ENCODE assay signal across 8 cellular contexts in the genomic region with DNA sequence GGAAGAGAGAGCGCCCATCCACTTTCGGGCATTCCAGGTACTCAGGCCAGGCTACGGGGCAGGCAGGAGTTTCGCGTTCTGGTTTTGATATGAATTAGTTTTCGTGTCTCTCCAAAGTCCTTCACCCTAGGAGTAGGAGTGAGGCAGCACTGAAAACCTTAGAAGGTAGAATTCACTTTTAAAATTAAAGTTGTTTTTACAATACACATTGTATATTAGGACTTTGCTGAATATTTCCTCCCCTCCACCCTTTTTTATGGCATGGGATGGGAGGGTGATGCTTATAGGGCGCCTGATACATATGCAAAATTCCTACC. TPM values are rescaled to one million over a fixed set of nuclear protein-coding genes. Genes with fewer than 3 reads are reported as not detected.
A peak's percentile ranks its signal among the peaks of the same experiment; 100 is the strongest.
DNase-seq lines count a peak whose midpoint lies in the region; ATAC-seq and TF ChIP-seq lines count a peak whose summit lies in the region.

No MANE protein-coding gene starts in this region.

- peaks cover 30% of the 10 kb centered on the region for H3K27me3 Mint-ChIP-seq in activated naive CD4-positive, alpha-beta T cell treated with anti-CD3 and anti-CD28 coated beads, Interleukin-2, amount 10 ng/mL, durations not matched to agents 7 days and 5 days

- H3K27me3 ChIP-seq in mammary epithelial cell (ENCODE audit: insufficient read depth, low read length) (no peaks in the 10 kb centered on the region), mesenchymal stem cell (ENCODE audit: control insufficient read depth in 1 of 2, insufficient read depth in 1 of 2, low read length in 2 of 2) (no peaks in the 10 kb centered on the region), upper lobe of right lung (no peaks in the 10 kb centered on the region)

- CTCF ChIA-PET in activated naive CD4-positive, alpha-beta T cell treated with anti-CD3 and anti-CD28 coated beads, Interleukin-2, amount 10 ng/mL, durations not matched to agents 7 days and 5 days (lab: Charles Lee), result interaction anchor here (1.7 to 2.3 kb wide), 2 partner anchors 11 to 15 kb away, joined by 5 to 6 read pairs; no protein-coding TSS in a partner anchor
- CTCF ChIA-PET in mammary epithelial cell (lab: Charles Lee; ENCODE audit: low non-redundant PET), result no interaction called here

- 0% methylated on average over 5 of the region's 7 CpGs for WGBS in mammary epithelial cell (ENCODE audit: low coverage, missing lambda C conversion rate)
- whole genome bisulfite sequencing in mesenchymal stem cell, result 0% methylated on average over 3 of the region's 7 CpGs

- H3K4me1 ChIP-seq in mammary epithelial cell (ENCODE audit: insufficient read depth, low read length) (peaks cover 21% of the 10 kb centered on the region), mesenchymal stem cell (ENCODE audit: control insufficient read depth, insufficient read depth, low read depth, low read length) (peaks cover 2% of the 10 kb centered on the region), upper lobe of right lung (peaks cover 10% of the 10 kb centered on the region)

- in situ Hi-C loops in mammary epithelial cell (cut with MboI; ENCODE audit: low sequenced_read_pairs in 2 of 2), result loop anchor here in 1 of 2 donors (10.0 kb wide), 1 partner anchor 136 kb away; no protein-coding TSS in a partner anchor

- H3K9me3 ChIP-seq in mammary epithelial cell (replicated peaks; ENCODE audit: insufficient read depth, low read length) (no peaks in the 10 kb centered on the region), mesenchymal stem cell (ENCODE audit: control insufficient read depth, low read length) (no peaks in the 10 kb centered on the region), upper lobe of right lung (no peaks in the 10 kb centered on the region)

- peak overlapping the region in 1 of 2 experiments; percentile 86 for H3K14ac ChIP-seq in mesenchymal stem cell (ENCODE audit: low read length in 2 of 2)

- H3K79me2 ChIP-seq in mammary epithelial cell (ENCODE audit: insufficient read depth, low read length), result peaks cover 15% of the 10 kb centered on the region

- no TSS peak for BruUV-seq in mammary epithelial cell (replicated peaks; lab: Mats Ljungman, UMichigan)

- peak overlapping the region; percentile 70 to 71 for H3K18ac ChIP-seq in mesenchymal stem cell (ENCODE audit: low read depth in 1 of 2, low read length in 2 of 2)

- no peak for ATAC-seq in activated naive CD4-positive, alpha-beta T cell treated with anti-CD3 and anti-CD28 coated beads, Interleukin-2, amount 50 U/mL, for 72 hours
- no peak for ATAC-seq in upper lobe of right lung

- TF ChIP-seq CTCF in mammary epithelial cell (conservative IDR thresholded peaks at IDR 0.05 in 1 of 2, IDR thresholded peaks at IDR 0.05 in 1 of 2; ENCODE audit: extremely low read depth in 1 of 2, insufficient read depth in 1 of 2, low read depth in 1 of 2, low read length in 2 of 2), result no peak
- TF ChIP-seq CTCF in upper lobe of right lung (IDR thresholded peaks at IDR 0.05), result no peak

- dilution Hi-C loops in mammary epithelial cell (cut with HindIII; ENCODE audit: low sequenced_read_pairs), result no loop called here

- peak overlapping the region; percentile 87 for H4K8ac ChIP-seq in mesenchymal stem cell (ENCODE audit: low read length)

- no peaks in the 10 kb centered on the region for H3K9me3 Mint-ChIP-seq in activated naive CD4-positive, alpha-beta T cell treated with anti-CD3 and anti-CD28 coated beads, Interleukin-2, amount 10 ng/mL, durations not matched to agents 7 days and 5 days
- H3K9me3 Mint-ChIP-seq in activated naive CD4-positive, alpha-beta T cell treated with anti-CD3 and anti-CD28 coated beads, Interleukin-2, amount 50 U/mL, for 72 hours, result no peaks in the 10 kb centered on the region

- H3K23ac ChIP-seq in mesenchymal stem cell (ENCODE audit: low read length in 2 of 2), result no peak overlapping the region

- H4K20me1 ChIP-seq in mammary epithelial cell (ENCODE audit: insufficient read depth, low read length), result no peaks in the 10 kb centered on the region

- H2BK12ac ChIP-seq in mesenchymal stem cell (ENCODE audit: low read length in 2 of 2), result peak overlapping the region in 1 of 2 experiments; percentile 29

- H2BK120ac ChIP-seq in mesenchymal stem cell (ENCODE audit: low read depth, low read length), result no peak overlapping the region

- peak overlapping the region; percentile 66 to 83 for H3K4ac ChIP-seq in mesenchymal stem cell (ENCODE audit: low read depth in 1 of 2, low read length in 2 of 2)

- H3K79me1 ChIP-seq in mesenchymal stem cell (replicated peaks; ENCODE audit: low read length, poor library complexity, severe bottlenecking), result peaks cover 7% of the 10 kb centered on the region

- H3K4me3 Mint-ChIP-seq in activated naive CD4-positive, alpha-beta T cell treated with anti-CD3 and anti-CD28 coated beads, Interleukin-2, amount 10 ng/mL, durations not matched to agents 7 days and 5 days, result peak overlapping the region; percentile 78

- no peak overlapping the region for H2BK15ac ChIP-seq in mesenchymal stem cell (ENCODE audit: low read depth, poor library complexity, severe bottlenecking)

- H3K9ac ChIP-seq in mammary epithelial cell (ENCODE audit: insufficient read depth, low read length) (peak overlapping the region; percentile 71), mesenchymal stem cell (ENCODE audit: low read length) (peak overlapping the region; percentile 84)

- no peak for DNase-seq in activated naive CD4-positive, alpha-beta T cell treated with anti-CD3 and anti-CD28 coated beads, Interleukin-2, amount 10 ng/mL, durations not matched to agents 7 days and 5 days
- DNase-seq in activated naive CD4-positive, alpha-beta T cell treated with anti-CD3 and anti-CD28 coated beads, Interleukin-2, amount 50 U/mL, for 72 hours (ENCODE audit: low spot score in 2 of 2), result no peak
- DNase-seq in mammary epithelial cell (no peak), mesenchymal stem cell (no peak), upper lobe of right lung (no peak), NCI-H2029 (lab: John Stamatoyannopoulos, UW) (no peak), ureter (ENCODE audit: low spot score) (no peak), SKM-1 treated with dmso at 0.1 percent for 144 hours (lab: John Stamatoyannopoulos, UW; ENCODE audit: unreplicated experiment) (no peak)

- H3K36me3 Mint-ChIP-seq in activated naive CD4-positive, alpha-beta T cell treated with anti-CD3 and anti-CD28 coated beads, Interleukin-2, amount 10 ng/mL, durations not matched to agents 7 days and 5 days, result no peaks in the 10 kb centered on the region
- H3K36me3 Mint-ChIP-seq in activated naive CD4-positive, alpha-beta T cell treated with anti-CD3 and anti-CD28 coated beads, Interleukin-2, amount 50 U/mL, for 72 hours, result peaks cover 0 to 8% of the 10 kb centered on the region in 2 donors

- peak overlapping the region; percentile 93 for H4K91ac ChIP-seq in mesenchymal stem cell (ENCODE audit: low read length)

- H3K4me2 ChIP-seq in mammary epithelial cell (ENCODE audit: insufficient read depth, low read depth, low read length) (peak overlapping the region; percentile 86), mesenchymal stem cell (ENCODE audit: low read length, poor library complexity, severe bottlenecking) (peak overlapping the region; percentile 90)

- no peak overlapping the region for H2BK5ac ChIP-seq in mesenchymal stem cell (ENCODE audit: low read depth, low read length, poor library complexity, severe bottlenecking)

- peaks cover 20% of the 10 kb centered on the region for H3K4me1 Mint-ChIP-seq in activated naive CD4-positive, alpha-beta T cell treated with anti-CD3 and anti-CD28 coated beads, Interleukin-2, amount 10 ng/mL, durations not matched to agents 7 days and 5 days

- H3K4me3 ChIP-seq in mammary epithelial cell (replicated peaks in 1 of 3; ENCODE audit: insufficient read depth in 1 of 3, low read depth in 2 of 3, low read length in 3 of 3) (peak overlapping the region; percentile 67 to 72 (median 69)), mesenchymal stem cell (ENCODE audit: insufficient read depth in 1 of 2, low read depth in 1 of 2, low read length in 2 of 2) (peak overlapping the region; percentile 74 to 93), upper lobe of right lung (peak overlapping the region; percentile 69)

- no peak overlapping the region for H3K27ac Mint-ChIP-seq in activated naive CD4-positive, alpha-beta T cell treated with anti-CD3 and anti-CD28 coated beads, Interleukin-2, amount 10 ng/mL, durations not matched to agents 7 days and 5 days
- H3K27ac Mint-ChIP-seq in activated naive CD4-positive, alpha-beta T cell treated with anti-CD3 and anti-CD28 coated beads, Interleukin-2, amount 50 U/mL, for 72 hours, result peak overlapping the region in 1 of 2 donors; percentile 90

- intact Hi-C loops in mammary epithelial cell (cut with micrococcal nuclease), result loop anchor here (5.0 kb wide), 1 partner anchor 174 kb away; no protein-coding TSS in a partner anchor
- intact Hi-C loops in upper lobe of right lung (cut with DNase I), result no loop called here

- peak overlapping the region; percentile 96 for H2AFZ ChIP-seq in mammary epithelial cell (ENCODE audit: low read depth, low read length)
- no peak overlapping the region for H2AFZ ChIP-seq in mesenchymal stem cell (ENCODE audit: low read depth, low read length)

- H2AK5ac ChIP-seq in mesenchymal stem cell (ENCODE audit: low read length, severe bottlenecking), result no peak overlapping the region

- H3K27ac ChIP-seq in mammary epithelial cell (ENCODE audit: insufficient read depth, low read depth, low read length) (peak overlapping the region; percentile 72), mesenchymal stem cell (ENCODE audit: low read length, poor library complexity, severe bottlenecking) (peak overlapping the region; percentile 53), upper lobe of right lung (peak overlapping the region; percentile 85)

- H3K36me3 ChIP-seq in mammary epithelial cell (ENCODE audit: insufficient read depth, low read length) (no peaks in the 10 kb centered on the region), mesenchymal stem cell (ENCODE audit: control insufficient read depth in 1 of 2, insufficient read depth in 2 of 2, low read depth in 1 of 2, low read length in 2 of 2) (no peaks in the 10 kb centered on the region), upper lobe of right lung (no peaks in the 10 kb centered on the region)

RNA-seq across cellular contexts. Expression of a gene that starts 0.7 kb away (rescaled TPM):
- 1 to 10 TPM; 6.0 TPM for total RNA-seq in activated naive CD4-positive, alpha-beta T cell treated with anti-CD3 and anti-CD28 coated beads, Interleukin-2, amount 50 U/mL, for 72 hours
- total RNA-seq in mammary epithelial cell (10 to 100 TPM in 1 of 2 donors, 1 to 10 TPM in 1; 2.7 to 14.6 TPM), upper lobe of right lung (94.8 TPM), ureter (170 TPM)
- 3.9 TPM for polyA plus RNA-seq in mammary epithelial cell
- polyA minus RNA-seq in mammary epithelial cell, result 3.5 TPM
- 202 TPM for polyA plus RNA-seq in mesenchymal stem cell (2013, experiment 1 of 2)
- polyA plus RNA-seq in mesenchymal stem cell (2013, experiment 2 of 2), result 199 TPM

RNA-seq across cellular contexts. Expression of a gene that starts 0.7 kb away (rescaled TPM):
- 10 to 100 TPM; 17.5 to 23.0 TPM for total RNA-seq in activated naive CD4-positive, alpha-beta T cell treated with anti-CD3 and anti-CD28 coated beads, Interleukin-2, amount 50 U/mL, for 72 hours
- total RNA-seq in mammary epithelial cell (10 to 100 TPM; 20.5 to 24.4 TPM), upper lobe of right lung (41.3 TPM), ureter (44.7 TPM)
- 21.1 TPM for polyA plus RNA-seq in mammary epithelial cell
- polyA minus RNA-seq in mammary epithelial cell, result 25.4 TPM
- polyA plus RNA-seq in mesenchymal stem cell (2013, experiment 1 of 2), result 37.4 TPM
- polyA plus RNA-seq in mesenchymal stem cell (2013, experiment 2 of 2), result 35.7 TPM
